ENCODE assay signal across 9 cellular contexts in genomic region chr11:1749787-1750351, GRCh38. TPM values are rescaled to one million over a fixed set of nuclear protein-coding genes. Genes with fewer than 3 reads are reported as not detected.
DNase-seq lines count a peak whose midpoint lies in the region; ATAC-seq and TF ChIP-seq lines count a peak whose summit lies in the region.
"Had no signal": no experiment of that assay in that cellular context is flagged by ENCODE, and none has a peak within 500 bp of the region (broad histone marks: within the 10 kb centered on the region; RNA-seq: fewer than 3 reads in every experiment).

No MANE protein-coding gene starts in this region.

- H4K20me1 ChIP-seq in osteoblast (ENCODE audit: insufficient read depth, low read length) = peaks cover 37% of the 10 kb centered on the region

- H3K9me3 Mint-ChIP-seq in endothelial cell (ENCODE audit: unreplicated experiment) = no peaks in the 10 kb centered on the region

- H3K4me3 Mint-ChIP-seq in endothelial cell (ENCODE audit: unreplicated experiment) = peak overlapping the region; percentile 42

- H3K27ac Mint-ChIP-seq in endothelial cell (ENCODE audit: unreplicated experiment) = no peak overlapping the region

- H3K27me3 Mint-ChIP-seq in endothelial cell (ENCODE audit: unreplicated experiment) = peaks cover 16% of the 10 kb centered on the region

- H3K27me3 ChIP-seq in NT2/D1 (ENCODE audit: insufficient read depth, insufficient read length) = peaks cover 27% of the 10 kb centered on the region
- no peaks in the 10 kb centered on the region for H3K27me3 ChIP-seq in osteoblast (ENCODE audit: insufficient read depth, low read length)

- H3K9ac ChIP-seq in NT2/D1 (ENCODE audit: insufficient read length, low read depth) = peak overlapping the region; percentile 66

- peak overlapping the region; percentile 54 for H2AFZ ChIP-seq in osteoblast (ENCODE audit: low read length)

- H3K36me3 ChIP-seq in NT2/D1 (ENCODE audit: insufficient read depth, insufficient read length, low read length) (peaks cover 31% of the 10 kb centered on the region), osteoblast (ENCODE audit: insufficient read depth, low read length) (peaks cover 31% of the 10 kb centered on the region)

- H3K4me2 ChIP-seq in osteoblast (ENCODE audit: insufficient read depth, low read length) = peak overlapping the region; percentile 94

- peaks cover 27% of the 10 kb centered on the region for H3K79me2 ChIP-seq in osteoblast (ENCODE audit: insufficient read depth, low read length)

- H3K36me3 Mint-ChIP-seq in endothelial cell (ENCODE audit: low read depth, unreplicated experiment) = no peaks in the 10 kb centered on the region

- peak; percentile 88 for DNase-seq in COLO829 (ENCODE audit: low spot score)
- DNase-seq in NT2/D1 (ENCODE audit: low read depth, low spot score) = no peak
- DNase-seq in endothelial cell (ENCODE audit: low spot score) = no peak
- peak; percentile 100 for DNase-seq in osteoblast (ENCODE audit: insufficient read length, low spot score, missing footprints)
- no peak for DNase-seq in stimulated activated CD4-positive, alpha-beta T cell treated with anti-CD3 and anti-CD28 coated beads, Interleukin-15, amount 100 ng/mL, for 24 hours
- DNase-seq: NCI-H1436 had no signal

- H3K4me1 ChIP-seq in NT2/D1 (ENCODE audit: insufficient read depth, insufficient read length) (peaks cover 18% of the 10 kb centered on the region), osteoblast (ENCODE audit: insufficient read depth, low read length) (peaks cover 43% of the 10 kb centered on the region)

- no peak for ATAC-seq in GM19023 (IDR thresholded peaks at IDR 0.05; ENCODE audit: unreplicated experiment)
- no peak for ATAC-seq in HG03135 (IDR thresholded peaks at IDR 0.05; ENCODE audit: unreplicated experiment)
- no peak for ATAC-seq in GM18861 (IDR thresholded peaks at IDR 0.05; ENCODE audit: unreplicated experiment)

- no peak for TF ChIP-seq CTCF in endothelial cell (IDR thresholded peaks at IDR 0.05; ENCODE audit: unreplicated experiment)
- no peak for TF ChIP-seq CTCF in osteoblast (IDR thresholded peaks at IDR 0.05; ENCODE audit: extremely low read depth, low read depth, low read length)

- H3K4me3 ChIP-seq in NT2/D1 (ENCODE audit: insufficient read length, low read depth) = peak overlapping the region; percentile 18
- peak overlapping the region; percentile 87 for H3K4me3 ChIP-seq in osteoblast (ENCODE audit: insufficient read depth, low read length)

- H3K9me3 ChIP-seq in NT2/D1 (ENCODE audit: insufficient read depth, low read length) (peaks cover 5% of the 10 kb centered on the region; the same call in 1 of the 2 replicates), osteoblast (ENCODE audit: low read depth, low read length) (no peaks in the 10 kb centered on the region)

- peak overlapping the region; percentile 97 for H3K27ac ChIP-seq in osteoblast (ENCODE audit: low read depth, low read length)

- H3K4me1 Mint-ChIP-seq in endothelial cell (ENCODE audit: unreplicated experiment) = peaks cover 12% of the 10 kb centered on the region

RNA-seq across cellular contexts. Expression of gene IFITM10, which starts 0.5 kb away (rescaled TPM):
- 0.64 TPM for total RNA-seq in endothelial cell (ENCODE audit: unreplicated experiment)
- 15.0 and 18.1 TPM in 2 replicates for total RNA-seq in osteoblast

RNA-seq across cellular contexts. Expression of gene CTSD, which starts 13.9 kb away (rescaled TPM):
- total RNA-seq in endothelial cell (ENCODE audit: unreplicated experiment) (224 TPM), osteoblast (491 and 519 TPM in 2 replicates)

RNA-seq across cellular contexts. Expression of gene KRTAP5-6, which starts 52.9 kb away (rescaled TPM):
- total RNA-seq in endothelial cell (ENCODE audit: unreplicated experiment) (not detected), osteoblast (not detected in 2 replicates)

Comparison
In these comparisons a context has a peak if more than half of its experiments do, and no peak if none do; other contexts are left out.
1. DNase-seq: peak in COLO829 (single experiment) and osteoblast (single experiment); none in NT2/D1 (single experiment), endothelial cell (single experiment) and stimulated activated CD4-positive, alpha-beta T cell treated with anti-CD3 and anti-CD28 coated beads, Interleukin-15, amount 100 ng/mL, for 24 hours (single experiment).